Comparison of ENCODE assay signal across 23 cellular contexts in the genomic region with DNA sequence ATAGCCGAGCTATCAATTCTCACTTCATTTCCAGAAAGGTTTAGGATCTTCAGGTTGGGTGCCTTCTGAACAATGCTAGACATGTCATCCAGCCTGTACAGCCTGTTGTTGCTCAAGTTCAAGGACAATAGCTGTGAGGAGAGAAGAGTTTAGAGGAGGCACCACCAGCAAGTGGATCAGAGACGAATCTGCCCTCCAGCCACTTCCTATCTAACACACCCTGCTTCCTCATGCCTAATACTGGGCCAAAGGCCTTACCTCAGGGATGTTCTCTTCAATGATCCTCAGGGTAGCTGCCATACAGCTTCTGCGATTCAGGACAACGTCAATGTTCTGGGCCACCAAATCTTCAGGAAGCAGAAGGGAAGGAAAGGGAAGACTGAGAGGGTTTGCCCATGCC.
"Had no signal": no experiment of that assay in that cellular context is flagged by ENCODE, and none has a peak within 500 bp of the region (broad histone marks: within the 10 kb centered on the region; RNA-seq: fewer than 3 reads in every experiment).

No MANE protein-coding gene starts in this region.

- H3K9me3 ChIP-seq: esophagus muscularis mucosa, gastrocnemius medialis, left ventricle myocardium inferior, suprapubic skin, transverse colon, vagina had no signal

- H3K36me3 ChIP-seq: neural progenitor cell had no signal

- H3K4me3 ChIP-seq: esophagus muscularis mucosa, gastrocnemius medialis, left ventricle myocardium inferior, neural progenitor cell, suprapubic skin, transverse colon, vagina had no signal

- H3K4me2 ChIP-seq: neural progenitor cell had no signal

- DNase-seq: activated CD4-positive, alpha-beta T cell treated with anti-CD3 and anti-CD28 coated beads for 1 hour; activated CD4-positive, alpha-beta T cell treated with anti-CD3 and anti-CD28 coated beads, Interleukin-2, amount 50 U/mL, for 1 hour; activated CD8-positive, alpha-beta T cell treated with anti-CD3 and anti-CD28 coated beads, Interleukin-2, amount 10 ng/mL, durations not matched to agents 7 days and 5 days; activated gamma-delta T cell treated with Interleukin-2 at 50 U/mL for 16 hours; aorta; caudate nucleus; dermis blood vessel endothelial cell; effector memory CD4-positive, alpha-beta T cell; gastrocnemius medialis; hypothalamus; left ventricle myocardium inferior; naive thymus-derived CD4-positive, alpha-beta T cell; retina; stimulated activated CD4-positive, alpha-beta T cell treated with anti-CD3 and anti-CD28 coated beads, Interleukin-2, amount 100 ng/mL, for 48 hours; stimulated activated naive CD8-positive, alpha-beta T cell treated with anti-CD3 and anti-CD28 coated beads, Interleukin-15, amount 100 ng/mL, for 72 hours; T-helper 9 cell; transverse colon had no signal

- H3K27ac ChIP-seq: esophagus muscularis mucosa, gastrocnemius medialis, left ventricle myocardium inferior, neural progenitor cell, suprapubic skin, transverse colon, vagina had no signal

- H3K27me3 ChIP-seq: esophagus muscularis mucosa, gastrocnemius medialis, neural progenitor cell, suprapubic skin, transverse colon, vagina had no signal

- H3K9ac ChIP-seq: neural progenitor cell had no signal

- ATAC-seq: activated CD8-positive, alpha-beta T cell treated with anti-CD3 and anti-CD28 coated beads, Interleukin-2, amount 10 ng/mL, durations not matched to agents 7 days and 5 days; gastrocnemius medialis; naive thymus-derived CD4-positive, alpha-beta T cell; stimulated activated naive CD8-positive, alpha-beta T cell treated with anti-CD3 and anti-CD28 coated beads, Interleukin-15, amount 100 ng/mL, for 72 hours had no signal

- H3K27me3 Mint-ChIP-seq: progenitor cell of endocrine pancreas; stimulated activated naive CD8-positive, alpha-beta T cell treated with anti-CD3 and anti-CD28 coated beads, Interleukin-15, amount 100 ng/mL, for 72 hours had no signal

- H3K4me3 Mint-ChIP-seq: activated CD8-positive, alpha-beta T cell treated with anti-CD3 and anti-CD28 coated beads, Interleukin-2, amount 10 ng/mL, durations not matched to agents 7 days and 5 days; stimulated activated naive CD8-positive, alpha-beta T cell treated with anti-CD3 and anti-CD28 coated beads, Interleukin-15, amount 100 ng/mL, for 72 hours had no signal

- H3K27ac Mint-ChIP-seq: activated CD8-positive, alpha-beta T cell treated with anti-CD3 and anti-CD28 coated beads, Interleukin-2, amount 10 ng/mL, durations not matched to agents 7 days and 5 days; neural progenitor cell; progenitor cell of endocrine pancreas had no signal

- H3K9me3 Mint-ChIP-seq: brain; neural progenitor cell; stimulated activated naive CD8-positive, alpha-beta T cell treated with anti-CD3 and anti-CD28 coated beads, Interleukin-15, amount 100 ng/mL, for 72 hours had no signal

- H2AFZ ChIP-seq: neural progenitor cell had no signal
